In genomic region chr3:58288011-58288728, GRCh38 we compare ENCODE assay signal across 11 cellular contexts. TPM values are rescaled to one million over a fixed set of nuclear protein-coding genes. Genes with fewer than 3 reads are reported as not detected.
A peak's percentile ranks its signal among the peaks of the same experiment; 100 is the strongest.
DNase-seq lines count a peak whose midpoint lies in the region; ATAC-seq and TF ChIP-seq lines count a peak whose summit lies in the region.
"Had no signal": no experiment of that assay in that cellular context is flagged by ENCODE, and none has a peak within 500 bp of the region (broad histone marks: within the 10 kb centered on the region; RNA-seq: fewer than 3 reads in every experiment).

No MANE protein-coding gene starts in this region.

- H2AFZ ChIP-seq in OCI-LY1 (ENCODE audit: low read length): no peak overlapping the region
- H2AFZ ChIP-seq: neural progenitor cell had no signal

- no peak overlapping the region for H3K27ac ChIP-seq in OCI-LY1 (ENCODE audit: low read depth, low read length, poor library complexity, severe bottlenecking)
- H3K27ac ChIP-seq: neural progenitor cell had no signal

- no peaks in the 10 kb centered on the region for H3K9me2 ChIP-seq in OCI-LY1 (ENCODE audit: low read depth, low read length)

- H3K9me3 ChIP-seq in OCI-LY1 (ENCODE audit: low read length): no peaks in the 10 kb centered on the region

- DNase-seq in Ammon's horn (ENCODE audit: low spot score) (peak; percentile 38), left cardiac atrium (no peak), NCI-H146 treated with DMSO at 0.1 percent for 48 hours (lab: John Stamatoyannopoulos, UW; ENCODE audit: unreplicated experiment) (no peak), NK-92 (lab: John Stamatoyannopoulos, UW; ENCODE audit: unreplicated experiment) (no peak)
- DNase-seq: immature natural killer cell; stimulated activated naive CD4-positive, alpha-beta T cell treated with Interleukin-2 at 50 U/mL for 16 hours; T-cell had no signal

- ATAC-seq in left cardiac atrium (peak; percentile 37 to 83), HG03175 (IDR thresholded peaks at IDR 0.05; ENCODE audit: unreplicated experiment) (no peak)
- ATAC-seq: esophagus mucosa, T-cell had no signal

- H3F3A ChIP-seq in OCI-LY1 (ENCODE audit: insufficient read depth, low read length): no peaks in the 10 kb centered on the region

- H4K20me1 ChIP-seq in OCI-LY1 (ENCODE audit: insufficient read depth, low read length): no peaks in the 10 kb centered on the region

- H3K27me3 ChIP-seq in OCI-LY1 (ENCODE audit: insufficient read depth, low read length): no peaks in the 10 kb centered on the region
- H3K27me3 ChIP-seq: neural progenitor cell had no signal

- H3K9ac ChIP-seq in OCI-LY1 (ENCODE audit: low read length): no peak overlapping the region
- H3K9ac ChIP-seq: neural progenitor cell had no signal

- no peak overlapping the region for H3K4me3 ChIP-seq in OCI-LY1 (ENCODE audit: low read depth, low read length, poor library complexity, severe bottlenecking)
- H3K4me3 ChIP-seq: neural progenitor cell had no signal

- H3K4me1 ChIP-seq in OCI-LY1 (ENCODE audit: insufficient read depth, low read length, severe bottlenecking): no peaks in the 10 kb centered on the region
- H3K4me1 ChIP-seq: neural progenitor cell had no signal

- no peaks in the 10 kb centered on the region for H3K79me2 ChIP-seq in OCI-LY1 (ENCODE audit: insufficient read depth, low read length)

- intact Hi-C loops in left cardiac atrium (cut with DNase I): no loop called here

- H3K4me2 ChIP-seq in OCI-LY1 (ENCODE audit: low read length): no peak overlapping the region
- H3K4me2 ChIP-seq: neural progenitor cell had no signal

- H3K36me3 ChIP-seq in OCI-LY1 (ENCODE audit: insufficient read depth, low read length): peaks cover 5% of the 10 kb centered on the region; the same call in 1 of the 2 replicates
- H3K36me3 ChIP-seq: neural progenitor cell had no signal

- TF ChIP-seq CTCF in OCI-LY1 (IDR thresholded peaks at IDR 0.05; ENCODE audit: low read length): peak; percentile 38; the same call in 1 of the 2 replicates

RNA-seq across cellular contexts. Expression of gene RPP14, which starts 17.9 kb away (rescaled TPM):
- 10 to 100 TPM; 19.0 to 24.2 TPM for total RNA-seq in left cardiac atrium

RNA-seq across cellular contexts. Expression of gene HTD2, which starts 18.1 kb away (rescaled TPM):
- 10 to 100 TPM in 1 of 2 donors, 1 to 10 TPM in 1; 8.1 to 12.1 TPM for total RNA-seq in left cardiac atrium

RNA-seq across cellular contexts. Expression of gene PXK, which starts 44.5 kb away (rescaled TPM):
- total RNA-seq in left cardiac atrium: 10 to 100 TPM; 13.3 to 15.1 TPM

RNA-seq across cellular contexts. Expression of gene ABHD6, which starts 50.6 kb away (rescaled TPM):
- total RNA-seq in left cardiac atrium: 10 to 100 TPM in 1 of 2 donors, 1 to 10 TPM in 1; 7.0 to 11.7 TPM
